In the genomic region with DNA sequence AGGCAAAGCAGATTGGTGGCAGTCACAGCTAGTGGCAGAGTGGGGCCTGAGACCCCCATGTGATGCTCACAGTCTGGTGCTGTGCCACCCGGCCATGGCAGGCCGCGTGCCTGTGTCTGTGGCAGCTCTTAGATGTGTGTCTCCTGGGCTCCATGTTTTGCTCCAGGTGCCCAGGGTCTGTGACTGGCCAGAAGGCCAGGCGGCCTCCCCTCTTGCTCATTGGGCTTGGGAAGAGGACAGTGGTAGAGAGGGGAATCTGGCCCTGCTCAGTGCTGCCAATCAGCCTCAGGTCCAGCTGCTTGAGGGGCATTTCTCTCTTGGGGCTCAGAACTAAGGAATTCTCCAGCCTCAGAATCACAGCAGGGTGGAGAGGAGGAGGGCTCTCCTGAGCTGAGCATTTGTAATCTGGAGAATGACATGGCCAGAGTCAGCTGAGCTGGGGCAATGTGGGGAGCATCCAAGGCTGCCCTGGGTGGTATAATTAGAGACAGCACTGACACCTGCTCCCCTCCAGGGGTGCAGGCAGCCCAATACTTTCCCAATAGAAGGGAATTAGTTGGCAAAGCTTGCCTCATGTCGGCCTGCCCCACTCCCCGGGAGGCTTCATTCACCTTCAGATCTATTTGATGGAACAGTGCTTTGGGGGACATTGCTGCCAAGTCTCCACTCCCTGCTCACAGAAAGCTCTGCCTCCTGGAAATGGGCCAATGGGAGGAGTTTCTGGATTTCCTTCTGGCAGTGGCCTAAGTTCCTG, we compare ENCODE assay signal across 7 cellular contexts. TPM values are rescaled to one million over a fixed set of nuclear protein-coding genes. Genes with fewer than 3 reads are reported as not detected.
DNase-seq lines count a peak whose midpoint lies in the region; ATAC-seq and TF ChIP-seq lines count a peak whose summit lies in the region.

No MANE protein-coding gene starts in this region.

- H3K36me3 Mint-ChIP-seq in HFFc6 (ENCODE audit: low read depth) (peaks cover 22% of the 10 kb centered on the region), nephron (ENCODE audit: low read depth) (peaks cover 21% of the 10 kb centered on the region)

- DNase-seq in HFFc6 (peak; percentile 52), SJSA1 (ENCODE audit: low read depth in 1 of 2, low spot score in 2 of 2) (peak; percentile 28 to 43), NCI-H510A (lab: John Stamatoyannopoulos, UW) (no peak)

- peak; percentile 40; the same call in 1 of the 2 replicates for TF ChIP-seq CTCF in HFFc6 (IDR thresholded peaks at IDR 0.05)
- TF ChIP-seq CTCF in nephron (IDR thresholded peaks at IDR 0.05; ENCODE audit: unreplicated experiment in 3 of 3): no peak

- H3K27me3 ChIP-seq in SJSA1 (replicated peaks): no peaks in the 10 kb centered on the region
- no peaks in the 10 kb centered on the region for H3K27me3 ChIP-seq in esophagus (ENCODE audit: control insufficient read depth in 1 of 2, insufficient read depth in 2 of 2, low read length in 2 of 2)

- H3K4me1 Mint-ChIP-seq in HFFc6 (ENCODE audit: low read depth) (peaks cover 58% of the 10 kb centered on the region), nephron (peaks cover 48% of the 10 kb centered on the region)

- H3K27me3 Mint-ChIP-seq in HFFc6 (ENCODE audit: insufficient read depth) (peaks cover 42% of the 10 kb centered on the region), nephron (ENCODE audit: low read depth) (no peaks in the 10 kb centered on the region)

- H3K27ac ChIP-seq in SJSA1 (no peak overlapping the region), esophagus (ENCODE audit: low read depth in 2 of 2, low read length in 1 of 2) (peak overlapping the region; percentile 14 to 26)

- H3K4me1 ChIP-seq in SJSA1 (replicated peaks) (no peaks in the 10 kb centered on the region), esophagus (ENCODE audit: control insufficient read depth in 2 of 2, insufficient read depth in 2 of 2, low read length in 1 of 2) (peaks cover 3 to 5% of the 10 kb centered on the region in 2 donors)

- H3K4me3 ChIP-seq in SJSA1 (no peak overlapping the region), esophagus (ENCODE audit: low read depth in 1 of 2, low read length in 2 of 2) (no peak overlapping the region)

- H3K9me3 Mint-ChIP-seq in HFFc6 (no peaks in the 10 kb centered on the region), nephron (no peaks in the 10 kb centered on the region)

- WGBS in esophagus, 2 donors: 55 to 59% methylated on average over 6 of the region's 6 CpGs

- H3K4me3 Mint-ChIP-seq in HFFc6 (no peak overlapping the region), nephron (no peak overlapping the region)

- H3K36me3 ChIP-seq in SJSA1 (peaks cover 31% of the 10 kb centered on the region), esophagus (ENCODE audit: control insufficient read depth in 2 of 2, insufficient read depth in 2 of 2, low read length in 1 of 2) (peaks cover 0 to 23% of the 10 kb centered on the region in 2 donors)

- peak overlapping the region; percentile 64 for H3K27ac Mint-ChIP-seq in HFFc6
- H3K27ac Mint-ChIP-seq in nephron: peak overlapping the region in 2 of 3 experiments; percentile 26 to 42

- no peak for ATAC-seq in HG03280 (IDR thresholded peaks at IDR 0.05; ENCODE audit: unreplicated experiment)
- ATAC-seq in GM19351 (IDR thresholded peaks at IDR 0.05; ENCODE audit: unreplicated experiment): no peak

- H3K9me3 ChIP-seq in SJSA1 (replicated peaks): no peaks in the 10 kb centered on the region
- H3K9me3 ChIP-seq in esophagus (ENCODE audit: control insufficient read depth in 2 of 2, insufficient read depth in 1 of 2, low read depth in 1 of 2, low read length in 1 of 2): no peaks in the 10 kb centered on the region

RNA-seq across cellular contexts. Expression of gene FBXO47, which starts 44.5 kb away (rescaled TPM):
- total RNA-seq in HFFc6 (2021; fragmentation: NEBNext Ultra II Directional; extraction: Animal tissue kit (Norgen Biotek cat#: 25700)): not detected
- not detected in 2 replicates for total RNA-seq in SJSA1 (2014; rRNA removed; shearing (Covaris generic))
- not detected for polyA plus RNA-seq in esophagus

RNA-seq across cellular contexts. Expression of gene LASP1, which starts 52.9 kb away (rescaled TPM):
- 100 to 1,000 TPM; 428 to 517 (median 484) TPM for total RNA-seq in HFFc6 (2021; fragmentation: NEBNext Ultra II Directional; extraction: Animal tissue kit (Norgen Biotek cat#: 25700))
- total RNA-seq in SJSA1 (2014; rRNA removed; shearing (Covaris generic)): 146 and 174 TPM in 2 replicates
- 10 to 100 TPM; 26.5 to 33.0 TPM for polyA plus RNA-seq in esophagus
